Comparison of ENCODE assay signal across 8 cellular contexts in the genomic region with DNA sequence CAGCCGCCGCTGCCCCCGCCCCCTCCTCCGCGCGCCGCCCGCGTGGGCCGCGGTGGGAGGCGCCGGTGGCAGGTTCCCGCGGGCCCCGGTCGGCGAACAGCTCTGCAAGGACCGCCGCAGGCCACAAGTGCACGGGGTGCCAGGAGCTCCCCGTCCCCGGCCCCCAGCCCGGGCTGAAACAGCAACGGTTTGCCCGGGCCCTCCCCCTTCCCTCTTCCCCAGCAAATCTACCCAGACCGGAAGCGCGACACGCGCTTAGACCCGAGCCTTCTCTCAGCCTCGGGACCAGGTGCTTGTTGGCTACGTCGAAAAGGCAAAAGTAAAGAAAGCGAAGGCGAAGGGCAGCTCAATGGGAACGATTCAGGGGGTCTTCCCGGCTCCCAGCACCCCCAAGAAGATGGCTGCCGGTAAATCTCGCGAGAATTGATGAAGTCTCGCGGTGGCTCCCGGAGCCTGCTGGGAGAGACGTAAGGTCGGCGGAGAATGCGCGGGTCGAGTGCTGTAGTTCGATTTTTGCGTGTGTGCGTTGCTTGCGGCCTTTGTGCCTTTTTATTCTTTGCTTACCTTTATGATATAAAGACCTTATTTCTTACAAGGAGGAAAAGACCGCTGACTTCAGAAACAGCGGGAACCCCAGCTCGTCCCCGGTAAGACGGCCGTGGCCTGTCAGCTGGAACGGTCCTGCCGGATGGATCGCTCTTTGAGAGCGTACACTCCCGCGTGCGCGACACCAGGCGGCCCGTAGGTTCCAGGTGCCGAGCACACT. TPM values are rescaled to one million over a fixed set of nuclear protein-coding genes. Genes with fewer than 3 reads are reported as not detected.
DNase-seq lines count a peak whose midpoint lies in the region; ATAC-seq and TF ChIP-seq lines count a peak whose summit lies in the region.

A gene with protein sequence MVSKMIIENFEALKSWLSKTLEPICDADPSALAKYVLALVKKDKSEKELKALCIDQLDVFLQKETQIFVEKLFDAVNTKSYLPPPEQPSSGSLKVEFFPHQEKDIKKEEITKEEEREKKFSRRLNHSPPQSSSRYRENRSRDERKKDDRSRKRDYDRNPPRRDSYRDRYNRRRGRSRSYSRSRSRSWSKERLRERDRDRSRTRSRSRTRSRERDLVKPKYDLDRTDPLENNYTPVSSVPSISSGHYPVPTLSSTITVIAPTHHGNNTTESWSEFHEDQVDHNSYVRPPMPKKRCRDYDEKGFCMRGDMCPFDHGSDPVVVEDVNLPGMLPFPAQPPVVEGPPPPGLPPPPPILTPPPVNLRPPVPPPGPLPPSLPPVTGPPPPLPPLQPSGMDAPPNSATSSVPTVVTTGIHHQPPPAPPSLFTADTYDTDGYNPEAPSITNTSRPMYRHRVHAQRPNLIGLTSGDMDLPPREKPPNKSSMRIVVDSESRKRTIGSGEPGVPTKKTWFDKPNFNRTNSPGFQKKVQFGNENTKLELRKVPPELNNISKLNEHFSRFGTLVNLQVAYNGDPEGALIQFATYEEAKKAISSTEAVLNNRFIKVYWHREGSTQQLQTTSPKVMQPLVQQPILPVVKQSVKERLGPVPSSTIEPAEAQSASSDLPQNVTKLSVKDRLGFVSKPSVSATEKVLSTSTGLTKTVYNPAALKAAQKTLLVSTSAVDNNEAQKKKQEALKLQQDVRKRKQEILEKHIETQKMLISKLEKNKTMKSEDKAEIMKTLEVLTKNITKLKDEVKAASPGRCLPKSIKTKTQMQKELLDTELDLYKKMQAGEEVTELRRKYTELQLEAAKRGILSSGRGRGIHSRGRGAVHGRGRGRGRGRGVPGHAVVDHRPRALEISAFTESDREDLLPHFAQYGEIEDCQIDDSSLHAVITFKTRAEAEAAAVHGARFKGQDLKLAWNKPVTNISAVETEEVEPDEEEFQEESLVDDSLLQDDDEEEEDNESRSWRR (minus strand): TSS at position 425 of the 766 bp plus-strand sequence. CDS start 481 bp downstream, outside the sequence.

- H3K36me3 ChIP-seq in duodenal mucosa (ENCODE audit: control insufficient read depth in 1 of 2, insufficient read depth in 2 of 2, low read length in 2 of 2) = no peaks in the 10 kb centered on the region

- no peaks in the 10 kb centered on the region for H3K27me3 ChIP-seq in duodenal mucosa (ENCODE audit: control insufficient read depth in 1 of 2, insufficient read depth in 2 of 2, low read length in 2 of 2)

- intact Hi-C loops in lower leg skin (cut with DNase I; ENCODE audit: low total_unique reads) = no loop called here

- 0 to 1% methylated on average over 48 to 67 of the region's 72 CpGs for WGBS in lower leg skin, 2 donors

- DNase-seq in NCI-H82 (lab: John Stamatoyannopoulos, UW) (peak; percentile 98), lower leg skin (ENCODE audit: low spot score in 2 of 2) (peak; percentile 93 to 98)
- peak; percentile 94 to 95 for DNase-seq in activated CD4-positive, alpha-beta T cell treated with anti-CD3 and anti-CD28 coated beads, Interleukin-2, amount 50 U/mL, for 48 hours
- peak; percentile 91 to 93 for DNase-seq in stimulated activated CD4-positive, alpha-beta T cell treated with anti-CD3 and anti-CD28 coated beads, Interleukin-4, amount 100 ng/mL, for 48 hours (ENCODE audit: low read depth in 2 of 2)

- H3K4me3 ChIP-seq in duodenal mucosa (ENCODE audit: low read depth in 1 of 2, low read length in 2 of 2) (peak within 1 kb of the TSS; percentile 79 to 88), lower leg skin (ENCODE audit: low read depth, poor library complexity, severe bottlenecking) (peak within 1 kb of the TSS; percentile 96)

- TF ChIP-seq POLR2A in lower leg skin (IDR thresholded peaks at IDR 0.05) = peak in 1 of 2 donors; percentile 13

- no peaks in the 10 kb centered on the region for H3K9me3 ChIP-seq in duodenal mucosa (ENCODE audit: control insufficient read depth in 1 of 2, low read length in 2 of 2)

- peaks cover 34 to 47% of the 10 kb centered on the region in 2 donors for H3K4me1 ChIP-seq in duodenal mucosa (ENCODE audit: control insufficient read depth in 1 of 2, insufficient read depth in 2 of 2, low read length in 2 of 2)

- ATAC-seq in GM19395 (IDR thresholded peaks at IDR 0.05; ENCODE audit: unreplicated experiment) = peak; percentile 84
- peak; percentile 53 for ATAC-seq in HG03565 (IDR thresholded peaks at IDR 0.05; ENCODE audit: unreplicated experiment)

- TF ChIP-seq CTCF in C4-2B (conservative IDR thresholded peaks at IDR 0.05) (no peak), lower leg skin (IDR thresholded peaks at IDR 0.05) (no peak)

- peak within 1 kb of the TSS; percentile 91 to 94 for H3K9ac ChIP-seq in duodenal mucosa (ENCODE audit: low read depth in 1 of 2, low read length in 2 of 2)

- peak within 1 kb of the TSS; percentile 93 for H3K27ac ChIP-seq in C4-2B
- H3K27ac ChIP-seq in duodenal mucosa (ENCODE audit: low read depth, low read length) = peak within 1 kb of the TSS; percentile 94

RNA-seq across cellular contexts. Expression of the gene that starts here (rescaled TPM):
- total RNA-seq in lower leg skin = 10 to 100 TPM; 23.5 to 29.6 (median 28.8) TPM

Comparison
In these comparisons a context has a peak if more than half of its experiments do, and no peak if none do; other contexts are left out.
1. Peak in every context shown above with its lines: DNase-seq, ATAC-seq, H3K4me3 ChIP-seq and H3K27ac ChIP-seq.